ENCODE assay signal across 10 cellular contexts in the genomic region with DNA sequence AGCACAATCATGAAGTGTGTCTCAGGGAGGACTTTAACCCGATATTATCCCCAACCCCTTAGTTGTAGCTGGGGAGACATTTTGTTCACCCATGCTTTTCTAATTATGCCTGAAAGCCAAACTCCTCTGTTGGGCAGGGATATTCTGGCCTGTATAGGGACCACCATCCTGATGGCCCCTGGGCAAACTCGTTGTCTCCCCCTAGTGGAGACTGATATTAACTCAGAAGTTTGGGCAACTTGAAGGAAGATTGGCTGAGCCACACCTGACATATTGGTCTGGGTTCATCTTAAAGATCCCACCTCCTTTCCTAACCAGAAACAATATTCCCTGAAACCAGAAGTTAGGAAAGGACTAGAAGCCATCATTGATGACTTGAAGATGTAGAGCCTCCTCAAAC. TPM values are rescaled to one million over a fixed set of nuclear protein-coding genes. Genes with fewer than 3 reads are reported as not detected.
A peak's percentile ranks its signal among the peaks of the same experiment; 100 is the strongest.
DNase-seq lines count a peak whose midpoint lies in the region; ATAC-seq and TF ChIP-seq lines count a peak whose summit lies in the region.
"Had no signal": no experiment of that assay in that cellular context is flagged by ENCODE, and none has a peak within 500 bp of the region (broad histone marks: within the 10 kb centered on the region; RNA-seq: fewer than 3 reads in every experiment).

No MANE protein-coding gene starts in this region.

- no peaks in the 10 kb centered on the region for H3K4me1 Mint-ChIP-seq in activated CD4-positive, alpha-beta T cell treated with anti-CD3 and anti-CD28 coated beads for 36 hours
- H3K4me1 Mint-ChIP-seq: T-cell had no signal

- peaks cover 0 to 4% of the 10 kb centered on the region in 2 donors for H3K4me1 ChIP-seq in left lung

- H3K27me3 Mint-ChIP-seq in activated CD4-positive, alpha-beta T cell treated with anti-CD3 and anti-CD28 coated beads for 36 hours = no peaks in the 10 kb centered on the region

- POLR2A ChIA-PET in GM10248 (lab: Yijun Ruan, JAX) = no interaction called here
- POLR2A ChIA-PET in activated CD4-positive, alpha-beta T cell treated with anti-CD3 and anti-CD28 coated beads for 36 hours (lab: Charles Lee) = no interaction called here

- ATAC-seq in left lung = no peak
- no peak for ATAC-seq in activated CD4-positive, alpha-beta T cell treated with anti-CD3 and anti-CD28 coated beads for 36 hours
- ATAC-seq: T-cell had no signal

- CTCF ChIA-PET in GM10248 (lab: Yijun Ruan, JAX) = interaction anchor here (0.6 to 3.2 kb wide), 2 partner anchors 11 to 232 kb away, joined by 3 to 23 read pairs; no protein-coding TSS in a partner anchor
- CTCF ChIA-PET in activated CD4-positive, alpha-beta T cell treated with anti-CD3 and anti-CD28 coated beads for 36 hours (lab: Charles Lee) = interaction anchor here (0.6 to 1.2 kb wide), 5 partner anchors 11 to 1027 kb away, joined by 3 read pairs; no protein-coding TSS in a partner anchor

- TF ChIP-seq CTCF in GM10248 (IDR thresholded peaks at IDR 0.05; ENCODE audit: control extremely low read depth, extremely low read depth, low read depth, missing control alignments) (peak; percentile 44), SU-DHL-6 (IDR thresholded peaks at IDR 0.05; ENCODE audit: insufficient read depth, low read length, poor library complexity, severe bottlenecking) (peak; percentile 43), left lung (IDR thresholded peaks at IDR 0.05) (peak; percentile 24 to 26)

- H2AFZ ChIP-seq in SU-DHL-6 (ENCODE audit: low read depth, low read length, severe bottlenecking) = no peak overlapping the region

- H3K36me3 ChIP-seq in H7 (replicated peaks; ENCODE audit: control insufficient read depth, insufficient read depth, low read length) (no peaks in the 10 kb centered on the region), SU-DHL-6 (ENCODE audit: low read length) (no peaks in the 10 kb centered on the region), left lung (no peaks in the 10 kb centered on the region)

- H3K27ac ChIP-seq in SU-DHL-6 (ENCODE audit: low read depth, low read length) (no peak overlapping the region), left lung (no peak overlapping the region)
- H3K27ac ChIP-seq: coronary artery had no signal

- no peak overlapping the region for H3K4me3 ChIP-seq in H7 (ENCODE audit: insufficient read depth, low read depth, low read length)
- no peak overlapping the region for H3K4me3 ChIP-seq in SU-DHL-6 (ENCODE audit: insufficient read depth, low read length, poor library complexity, severe bottlenecking)
- no peak overlapping the region for H3K4me3 ChIP-seq in left lung
- H3K4me3 ChIP-seq: coronary artery had no signal

- DNase-seq in GM10248 (ENCODE audit: extremely low spot score) (peak; percentile 27), H7 (peak; percentile 30), left lung (no peak), SHP77 (lab: John Stamatoyannopoulos, UW) (no peak), NCI-H2227 treated with DMSO at 0.1 percent for 48 hours (lab: John Stamatoyannopoulos, UW) (no peak)
- no peak for DNase-seq in effector CD4-positive, alpha-beta T cell
- DNase-seq in activated CD4-positive, alpha-beta T cell treated with anti-CD3 and anti-CD28 coated beads for 36 hours = no peak
- DNase-seq: T-cell had no signal

- no peaks in the 10 kb centered on the region for H3K9me2 ChIP-seq in SU-DHL-6 (replicated peaks; ENCODE audit: insufficient read depth, low read length)

- H3K4me3 Mint-ChIP-seq in activated CD4-positive, alpha-beta T cell treated with anti-CD3 and anti-CD28 coated beads for 36 hours = no peak overlapping the region
- H3K4me3 Mint-ChIP-seq: T-cell had no signal

- no peak overlapping the region for H3K4me2 ChIP-seq in SU-DHL-6 (ENCODE audit: low read depth, low read length, poor library complexity, severe bottlenecking)

- H4K20me1 ChIP-seq in SU-DHL-6 (ENCODE audit: low read depth, low read length) = no peaks in the 10 kb centered on the region

- H3K9me3 ChIP-seq in SU-DHL-6 (ENCODE audit: insufficient read depth, low read length) (no peaks in the 10 kb centered on the region), left lung (no peaks in the 10 kb centered on the region)

- intact Hi-C loops in left lung (cut with DNase I) = no loop called here
- intact Hi-C loops in activated CD4-positive, alpha-beta T cell treated with anti-CD3 and anti-CD28 coated beads for 36 hours (cut with DNase I, micrococcal nuclease) = no loop called here

- H3K9ac ChIP-seq in SU-DHL-6 (ENCODE audit: low read length) = no peak overlapping the region

- H3K27ac Mint-ChIP-seq in activated CD4-positive, alpha-beta T cell treated with anti-CD3 and anti-CD28 coated beads for 36 hours = no peak overlapping the region
- H3K27ac Mint-ChIP-seq: T-cell had no signal

- no peaks in the 10 kb centered on the region for H3K36me3 Mint-ChIP-seq in activated CD4-positive, alpha-beta T cell treated with anti-CD3 and anti-CD28 coated beads for 36 hours (ENCODE audit: low read depth)
- H3K36me3 Mint-ChIP-seq: T-cell had no signal

- H3K27me3 ChIP-seq in H7 (ENCODE audit: control insufficient read depth, insufficient read depth, low read length) = no peaks in the 10 kb centered on the region
- H3K27me3 ChIP-seq in SU-DHL-6 (ENCODE audit: low read length) = no peaks in the 10 kb centered on the region
- H3K27me3 ChIP-seq in left lung = no peaks in the 10 kb centered on the region

- no peaks in the 10 kb centered on the region for H3F3A ChIP-seq in SU-DHL-6 (ENCODE audit: insufficient read depth)

- H3K79me2 ChIP-seq in SU-DHL-6 (ENCODE audit: insufficient read depth, low read length) = no peaks in the 10 kb centered on the region

- H3K9me3 Mint-ChIP-seq in activated CD4-positive, alpha-beta T cell treated with anti-CD3 and anti-CD28 coated beads for 36 hours (ENCODE audit: low read depth) = no peaks in the 10 kb centered on the region
- H3K9me3 Mint-ChIP-seq: T-cell had no signal

RNA-seq across cellular contexts. Expression of a gene that starts 42.3 kb away (rescaled TPM):
- total RNA-seq in H7 (2014; rRNA removed; shearing (Covaris generic)) = 2.6 and 4.9 TPM in 2 replicates
- 1 to 10 TPM; 8.5 to 8.8 TPM for total RNA-seq in left lung
- total RNA-seq in activated CD4-positive, alpha-beta T cell treated with anti-CD3 and anti-CD28 coated beads for 36 hours = not detected
- total RNA-seq: T-cell had no signal

Comparison
In these comparisons a context has a peak if more than half of its experiments do, and no peak if none do; other contexts are left out.
1. DNase-seq: peak in GM10248 (single experiment) and H7 (single experiment); none in left lung (0 of 2), SHP77 (0 of 2), effector CD4-positive, alpha-beta T cell (single experiment), NCI-H2227 treated with DMSO at 0.1 percent for 48 hours (single experiment) and activated CD4-positive, alpha-beta T cell treated with anti-CD3 and anti-CD28 coated beads for 36 hours (single experiment).
2. Peak in every context shown above with its lines, with median percentiles within 50 percentile points of each other: CTCF ChIP-seq.